ENCODE assay signal across 8 cellular contexts in genomic region chr7:23106491-23106800, GRCh38. TPM values are rescaled to one million over a fixed set of nuclear protein-coding genes. Genes with fewer than 3 reads are reported as not detected.
DNase-seq lines count a peak whose midpoint lies in the region; ATAC-seq and TF ChIP-seq lines count a peak whose summit lies in the region.

No MANE protein-coding gene starts in this region.

- DNase-seq in Right ventricle myocardium inferior (ENCODE audit: missing footprints) (no peak), cardiac septum (ENCODE audit: low spot score) (no peak), SHP77 (lab: John Stamatoyannopoulos, UW) (peak; percentile 43 to 79), mucosa of descending colon (peak in 1 of 3 donors; percentile 47), cerebellar nuclear complex (lab: John Stamatoyannopoulos, UW) (no peak)
- DNase-seq in effector CD8-positive, alpha-beta T cell (lab: John Stamatoyannopoulos, UW), result peak; percentile 20

- intact Hi-C loops in Right ventricle myocardium inferior (cut with DNase I) (loop anchor here (5.0 kb wide), 2 partner anchors 61 to 141 kb away; partner anchors contain the start of gene GPNMB), cardiac septum (cut with DNase I) (loop anchor here (2.0 kb wide), 1 partner anchor 140 kb away; the partner anchor contains the start of gene GPNMB), mucosa of descending colon (cut with DNase I, micrococcal nuclease) (loop anchor here in 1 of 2 donors (10.0 kb wide), 1 partner anchor 78 kb away; the partner anchor contains the start of gene NUP42)

- no peaks in the 10 kb centered on the region for H3K9me3 ChIP-seq in mucosa of descending colon

- no peak for TF ChIP-seq CTCF in mucosa of descending colon (IDR thresholded peaks at IDR 0.05)

- H3K36me3 ChIP-seq in mucosa of descending colon (ENCODE audit: low read depth) (no peaks in the 10 kb centered on the region), urinary bladder (ENCODE audit: insufficient read depth) (no peaks in the 10 kb centered on the region)

- H3K4me1 ChIP-seq in mucosa of descending colon (ENCODE audit: low read depth) (peaks cover 8% of the 10 kb centered on the region), urinary bladder (ENCODE audit: insufficient read depth) (peaks cover 2% of the 10 kb centered on the region)

- peak; percentile 37 for ATAC-seq in Right ventricle myocardium inferior
- ATAC-seq in HG03064 (IDR thresholded peaks at IDR 0.05; ENCODE audit: low read depth, unreplicated experiment), result peak; percentile 2
- peak; percentile 12 for ATAC-seq in mucosa of descending colon

- H3K4me3 ChIP-seq in mucosa of descending colon (peak overlapping the region; percentile 76), urinary bladder (ENCODE audit: low read depth, low read length) (peak overlapping the region; percentile 85)

- H3K27ac ChIP-seq in urinary bladder (ENCODE audit: low read depth), result no peak overlapping the region

- under 1% methylated on average over 11 of the region's 11 CpGs for WGBS in urinary bladder

RNA-seq across cellular contexts. Expression of gene KLHL7, which starts 0.9 kb away (rescaled TPM):
- 162 TPM for total RNA-seq in Right ventricle myocardium inferior
- 103 TPM for total RNA-seq in cardiac septum
- 10 to 100 TPM; 15.6 to 25.5 (median 21.3) TPM for total RNA-seq in mucosa of descending colon
- total RNA-seq in urinary bladder, result 38.5 TPM
- 26.4 TPM for polyA plus RNA-seq in urinary bladder

Comparison
In these comparisons a context has a peak if more than half of its experiments do, and no peak if none do; other contexts are left out.
1. DNase-seq: peak in SHP77 (2 of 2) and effector CD8-positive, alpha-beta T cell (single experiment); none in Right ventricle myocardium inferior (single experiment), cardiac septum (single experiment) and cerebellar nuclear complex (0 of 2).
2. Peak in every context shown above with its lines, with median percentiles within 50 percentile points of each other: ATAC-seq.